In the genomic region with DNA sequence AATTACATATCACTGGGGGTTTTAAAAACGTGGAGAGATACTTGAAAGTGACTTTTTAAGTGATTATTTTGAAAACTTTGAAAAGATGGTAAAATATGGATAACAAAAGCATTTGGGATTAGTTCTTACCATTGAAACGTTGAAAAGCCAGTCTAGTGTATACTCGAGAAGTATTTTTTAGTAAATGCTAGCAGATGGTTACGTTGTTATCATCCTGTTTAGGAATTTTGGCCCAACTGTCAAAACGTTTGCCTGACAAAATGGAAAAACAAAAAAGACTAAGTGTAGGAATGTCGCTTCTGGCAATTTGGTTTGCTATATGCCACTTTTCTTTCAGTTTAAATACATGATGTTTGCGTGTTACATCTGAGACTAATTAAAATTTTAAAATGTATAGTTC, we compare ENCODE assay signal across 1 cellular context.
TF ChIP-seq lines count a peak whose summit lies in the region.

No MANE protein-coding gene starts in this region.

TF ChIP-seq in WTC11, 78 proteins besides CTCF, POLR2A, EP300 and RAD21 (continued from another document):
- TF ChIP-seq NFATC4 (CRISPR knock-in tag; IDR thresholded peaks at IDR 0.05) (no peak), ZNF219 (CRISPR knock-in tag; IDR thresholded peaks at IDR 0.05; ENCODE audit: borderline replicate concordance) (no peak), FOXP1 (CRISPR knock-in tag; IDR thresholded peaks at IDR 0.05; ENCODE audit: borderline replicate concordance) (no peak)
